1 cellular context compared by ENCODE assay signal in the genomic region with DNA sequence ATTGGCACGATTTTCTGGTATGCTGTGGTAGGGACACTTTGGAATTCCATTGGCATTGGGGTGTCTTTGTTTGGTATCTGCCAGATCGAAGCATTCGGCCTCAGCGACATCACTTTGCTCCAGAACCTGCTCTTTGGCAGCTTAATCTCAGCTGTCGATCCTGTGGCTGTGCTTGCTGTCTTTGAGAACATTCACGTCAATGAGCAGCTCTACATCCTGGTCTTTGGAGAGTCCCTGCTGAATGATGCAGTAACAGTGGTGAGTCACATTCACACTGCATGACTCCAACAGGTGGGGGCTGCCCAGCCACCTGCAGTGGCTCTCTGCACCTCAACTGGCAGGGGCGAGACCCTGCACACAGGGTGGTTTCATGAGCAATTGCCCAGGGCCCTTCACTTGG.
TF ChIP-seq lines count a peak whose summit lies in the region.

No MANE protein-coding gene starts in this region.

TF ChIP-seq in GM12878, 131 proteins besides CTCF, POLR2A, EP300 and RAD21:
- TF ChIP-seq HCFC1 (IDR thresholded peaks at IDR 0.05; ENCODE audit: low read length) (no peak), DPF2 (IDR thresholded peaks at IDR 0.05) (0 out of 2 replicates have a peak, but pooled peaks have one; percentile 44), CEBPZ (IDR thresholded peaks at IDR 0.05; ENCODE audit: low read depth, low read length) (no peak), CREM (IDR thresholded peaks at IDR 0.05; ENCODE audit: low read depth) (0 out of 2 replicates have a peak, but pooled peaks have one; percentile 41), LARP7 (IDR thresholded peaks at IDR 0.05) (0 out of 2 replicates have a peak, but pooled peaks have one; percentile 20), ZNF24 (IDR thresholded peaks at IDR 0.05) (no peak), IKZF1 (conservative IDR thresholded peaks at IDR 0.05) (peak; percentile 63), BHLHE40 (IDR thresholded peaks at IDR 0.05; ENCODE audit: borderline replicate concordance in 1 of 2, low read depth in 2 of 2, low read length in 1 of 2) (peak in 1 of 2 experiments; percentile 39; a peak in 1 of 4 replicates), IKZF2 (IDR thresholded peaks at IDR 0.05) (peak in 1 of 2 experiments; percentile 28; a peak in 1 of 4 replicates), ATF7 (IDR thresholded peaks at IDR 0.05; ENCODE audit: low read depth) (peak; percentile 59; the same call in 1 of the 2 replicates), CREB1 (IDR thresholded peaks at IDR 0.05; ENCODE audit: low read depth) (peak; percentile 42; the same call in 1 of the 2 replicates), MTA2 (IDR thresholded peaks at IDR 0.05; ENCODE audit: low read depth) (peak; percentile 34; the same call in 1 of the 2 replicates)
- TF ChIP-seq, protein P1, sequence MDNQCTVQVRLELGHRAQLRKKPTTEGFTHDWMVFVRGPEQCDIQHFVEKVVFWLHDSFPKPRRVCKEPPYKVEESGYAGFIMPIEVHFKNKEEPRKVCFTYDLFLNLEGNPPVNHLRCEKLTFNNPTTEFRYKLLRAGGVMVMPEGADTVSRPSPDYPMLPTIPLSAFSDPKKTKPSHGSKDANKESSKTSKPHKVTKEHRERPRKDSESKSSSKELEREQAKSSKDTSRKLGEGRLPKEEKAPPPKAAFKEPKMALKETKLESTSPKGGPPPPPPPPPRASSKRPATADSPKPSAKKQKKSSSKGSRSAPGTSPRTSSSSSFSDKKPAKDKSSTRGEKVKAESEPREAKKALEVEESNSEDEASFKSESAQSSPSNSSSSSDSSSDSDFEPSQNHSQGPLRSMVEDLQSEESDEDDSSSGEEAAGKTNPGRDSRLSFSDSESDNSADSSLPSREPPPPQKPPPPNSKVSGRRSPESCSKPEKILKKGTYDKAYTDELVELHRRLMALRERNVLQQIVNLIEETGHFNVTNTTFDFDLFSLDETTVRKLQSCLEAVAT (IDR thresholded peaks at IDR 0.05), result no peak
